Comparison of ENCODE assay signal across 8 cellular contexts in genomic region chr15:90004671-90005070, GRCh38. TPM values are rescaled to one million over a fixed set of nuclear protein-coding genes. Genes with fewer than 3 reads are reported as not detected.
A peak's percentile ranks its signal among the peaks of the same experiment; 100 is the strongest.
DNase-seq lines count a peak whose midpoint lies in the region; ATAC-seq, FAIRE-seq and TF ChIP-seq lines count a peak whose summit lies in the region.

No MANE protein-coding gene starts in this region.

- H3K36me3 ChIP-seq in SK-N-MC (ENCODE audit: insufficient read depth, low read length), result no peaks in the 10 kb centered on the region
- H3K36me3 ChIP-seq in esophagus squamous epithelium, result no peaks in the 10 kb centered on the region
- no peaks in the 10 kb centered on the region for H3K36me3 ChIP-seq in pancreas

- peak in 2 of 4 donors; percentile 6 to 43 for ATAC-seq in pancreas
- no peak for ATAC-seq in GM19328 (IDR thresholded peaks at IDR 0.05; ENCODE audit: unreplicated experiment)

- DNase-seq in GM12865 (ENCODE audit: low read depth), result peak; percentile 58
- DNase-seq in SK-N-MC (ENCODE audit: low read depth, low spot score), result no peak
- no peak for DNase-seq in esophagus squamous epithelium (lab: John Stamatoyannopoulos, UW)
- DNase-seq in pancreas, result peak in 1 of 6 donors; percentile 31
- DNase-seq in HuH-7 (ENCODE audit: low spot score), result no peak
- no peak for DNase-seq in COR-L47 (lab: John Stamatoyannopoulos, UW)
- no peak for DNase-seq in NCI-H524 treated with DMSO at 0.1 percent for 48 hours (lab: John Stamatoyannopoulos, UW)

- peak in 2 of 4 donors; percentile 16 to 51 for TF ChIP-seq POLR2A in esophagus squamous epithelium (IDR thresholded peaks at IDR 0.05)

- H3K9me3 ChIP-seq in SK-N-MC (ENCODE audit: low read depth, low read length) (no peaks in the 10 kb centered on the region), esophagus squamous epithelium (no peaks in the 10 kb centered on the region), pancreas (no peaks in the 10 kb centered on the region)

- TF ChIP-seq CTCF in GM12865 (IDR thresholded peaks at IDR 0.05; ENCODE audit: insufficient read depth, low read depth, low read length, missing control alignments) (no peak), esophagus squamous epithelium (IDR thresholded peaks at IDR 0.05) (no peak), pancreas (IDR thresholded peaks at IDR 0.05) (no peak)

- H3K27ac ChIP-seq in SK-N-MC (0 out of 2 replicates have a peak overlapping the region, but pooled peaks have one; percentile 4), esophagus squamous epithelium (peak overlapping the region; percentile 89 to 97 (median 92)), pancreas (peak overlapping the region in 3 of 4 donors; percentile 74 to 93 (median 93))

- intact Hi-C loops in esophagus squamous epithelium (cut with DNase I) (loop anchor here (10.0 kb wide), 1 partner anchor 70 kb away; no protein-coding TSS in a partner anchor), pancreas (cut with DNase I) (loop anchor here in 2 of 3 donors (5.0 kb wide), 2 partner anchors 63 to 68 kb away; no protein-coding TSS in a partner anchor)

- H3K27me3 ChIP-seq in esophagus squamous epithelium (no peaks in the 10 kb centered on the region), pancreas (no peaks in the 10 kb centered on the region)

- H3K9ac ChIP-seq in SK-N-MC (ENCODE audit: insufficient read length), result no peak overlapping the region

- no peak for FAIRE-seq in pancreas (lab: Jason Lieb, UNC)

- WGBS in esophagus squamous epithelium, 2 donors, result 31 to 45% methylated on average over 8 of the region's 8 CpGs
- WGBS in pancreas, 2 donors, result 58 to 63% methylated on average over 8 of the region's 8 CpGs

- H3K4me3 ChIP-seq in GM12865 (ENCODE audit: low read depth, low read length), result peak overlapping the region; percentile 91
- no peak overlapping the region for H3K4me3 ChIP-seq in SK-N-MC
- H3K4me3 ChIP-seq in esophagus squamous epithelium, result peak overlapping the region in 3 of 4 donors; percentile 10 to 64 (median 41)
- peak overlapping the region in 1 of 4 donors; percentile 82 for H3K4me3 ChIP-seq in pancreas

- H3K4me1 ChIP-seq in esophagus squamous epithelium (peaks cover 44 to 87% (median 46%) of the 10 kb centered on the region in 3 donors), pancreas (peaks cover 22 to 45% (median 35%) of the 10 kb centered on the region in 3 donors)

RNA-seq across cellular contexts. Expression of gene ZNF710, which starts 3.5 kb away (rescaled TPM):
- 10 to 100 TPM; 15.1 to 27.4 (median 21.4) TPM for total RNA-seq in esophagus squamous epithelium
- total RNA-seq in pancreas, result 100 to 1,000 TPM in 1 of 6 donors, 10 to 100 TPM in 5; 31.9 to 298 (median 36.4) TPM
- polyA plus RNA-seq in pancreas, result 100 to 1,000 TPM in 1 of 2 donors, 10 to 100 TPM in 1; 69.2 to 128 TPM

Comparison
In these comparisons a context has a peak if more than half of its experiments do, and no peak if none do; other contexts are left out.
1. H3K27ac ChIP-seq: peak in every context shown above with its lines; median percentile 93 in pancreas; 92 in esophagus squamous epithelium; 4 in SK-N-MC.